8 cellular contexts compared by ENCODE assay signal in the genomic region with DNA sequence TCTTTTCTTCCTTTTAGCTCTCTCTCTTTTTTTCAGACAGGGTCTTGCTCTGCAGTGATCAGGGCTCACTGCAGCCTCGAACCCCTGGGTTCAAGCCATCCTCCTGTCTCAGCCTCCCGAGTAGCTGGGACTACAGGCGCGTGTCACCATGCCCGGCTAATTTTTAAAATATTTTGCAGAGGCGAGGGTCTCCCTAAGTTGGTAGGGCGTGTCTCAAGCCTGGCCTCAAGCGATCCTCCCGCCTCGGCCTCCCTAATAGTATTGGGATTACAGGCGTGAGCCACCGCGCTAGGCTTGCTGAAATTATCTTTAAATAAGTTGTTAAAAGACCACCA. TPM values are rescaled to one million over a fixed set of nuclear protein-coding genes. Genes with fewer than 3 reads are reported as not detected.
DNase-seq lines count a peak whose midpoint lies in the region; ATAC-seq and TF ChIP-seq lines count a peak whose summit lies in the region.

No MANE protein-coding gene starts in this region.

- ATAC-seq in HG03039 (IDR thresholded peaks at IDR 0.05; ENCODE audit: unreplicated experiment), result no peak

- peak overlapping the region; percentile 85 to 95 for H3K9ac ChIP-seq in mucosa of rectum (ENCODE audit: low read depth in 1 of 2, low read length in 2 of 2)

- DNase-seq in right atrium auricular region (ENCODE audit: low spot score), result no peak
- DNase-seq in cardiac septum (ENCODE audit: low spot score), result no peak
- no peak for DNase-seq in cardiac fibroblast (ENCODE audit: low read depth in 2 of 2)
- DNase-seq in T1000 (lab: John Stamatoyannopoulos, UW), result no peak
- no peak for DNase-seq in HT-29 (ENCODE audit: low spot score)
- no peak for DNase-seq in activated CD4-positive, alpha-beta T cell treated with anti-CD3 and anti-CD28 coated beads, Interleukin-2, amount 50 U/mL, for 4 hours

- intact Hi-C loops in cardiac septum (cut with DNase I), result no loop called here

- H3K27ac ChIP-seq in right atrium auricular region (peak overlapping the region; percentile 95), mucosa of rectum (ENCODE audit: low read depth in 2 of 2, low read length in 2 of 2) (peak overlapping the region; percentile 97)

- no peaks in the 10 kb centered on the region for H3K9me3 ChIP-seq in right atrium auricular region
- no peaks in the 10 kb centered on the region for H3K9me3 ChIP-seq in mucosa of rectum (ENCODE audit: control insufficient read depth in 2 of 2, low read length in 2 of 2)

- H3K27me3 ChIP-seq in right atrium auricular region, result no peaks in the 10 kb centered on the region
- no peaks in the 10 kb centered on the region for H3K27me3 ChIP-seq in mucosa of rectum (ENCODE audit: control insufficient read depth in 2 of 2, insufficient read depth in 2 of 2, low read length in 2 of 2)

- H3K4me1 ChIP-seq in right atrium auricular region (peaks cover 0 to 19% of the 10 kb centered on the region in 2 donors), mucosa of rectum (ENCODE audit: control insufficient read depth in 2 of 2, insufficient read depth in 2 of 2, low read length in 2 of 2) (peaks cover 6% of the 10 kb centered on the region in 2 donors)

- TF ChIP-seq CTCF in right atrium auricular region (IDR thresholded peaks at IDR 0.05), result no peak
- TF ChIP-seq CTCF in cardiac fibroblast (IDR thresholded peaks at IDR 0.05; ENCODE audit: low read depth, low read length), result no peak

- H3K4me3 ChIP-seq in right atrium auricular region (peak overlapping the region; percentile 82 to 83), cardiac fibroblast (replicated peaks in 1 of 2; ENCODE audit: low read depth in 2 of 2, low read length in 2 of 2) (peak overlapping the region; percentile 81 to 93), mucosa of rectum (ENCODE audit: low read length in 2 of 2) (peak overlapping the region; percentile 94 to 97)

- H3K36me3 ChIP-seq in right atrium auricular region (no peaks in the 10 kb centered on the region), mucosa of rectum (ENCODE audit: control insufficient read depth in 2 of 2, insufficient read depth in 2 of 2, low read length in 2 of 2) (no peaks in the 10 kb centered on the region)

RNA-seq across cellular contexts. Expression of a gene that starts 0.8 kb away (rescaled TPM):
- total RNA-seq in right atrium auricular region, result 1 to 10 TPM; 5.4 to 9.3 TPM
- total RNA-seq in cardiac septum, result 11.4 TPM
- total RNA-seq in HT-29 (2014; rRNA removed; shearing (Covaris generic)), result 15.7 and 16.4 TPM in 2 replicates

RNA-seq across cellular contexts. Expression of a gene that starts 5.5 kb away (rescaled TPM):
- 10 to 100 TPM; 18.3 to 22.1 TPM for total RNA-seq in right atrium auricular region
- 31.2 TPM for total RNA-seq in cardiac septum
- 33.8 and 39.5 TPM in 2 replicates for total RNA-seq in HT-29 (2014; rRNA removed; shearing (Covaris generic))

RNA-seq across cellular contexts. Expression of a gene that starts 58.6 kb away (rescaled TPM):
- 100 to 1,000 TPM; 271 to 418 TPM for total RNA-seq in right atrium auricular region
- 604 TPM for total RNA-seq in cardiac septum
- total RNA-seq in HT-29 (2014; rRNA removed; shearing (Covaris generic)), result 38.1 and 39.5 TPM in 2 replicates
